Comparison of ENCODE assay signal across 8 cellular contexts in genomic region chr1:26826261-26827201, GRCh38. TPM values are rescaled to one million over a fixed set of nuclear protein-coding genes. Genes with fewer than 3 reads are reported as not detected.
DNase-seq lines count a peak whose midpoint lies in the region; ATAC-seq and TF ChIP-seq lines count a peak whose summit lies in the region.

Gene ZDHHC18, plus strand, starts transcription at chr1:26826688. Its CDS starts 117 bp downstream, at chr1:26826805.

- CTCF ChIA-PET in CD4-positive, alpha-beta memory T cell (lab: Charles Lee; ENCODE audit: partially characterized antibody) = interaction anchor here (2.2 to 8.3 kb wide), 3 partner anchors 8 to 39 kb away, joined by 6 to 184 read pairs (median 45); no protein-coding TSS in a partner anchor

- H3K9me3 Mint-ChIP-seq in CD4-positive, alpha-beta memory T cell = peaks cover 0 to 2% (median 0%) of the 10 kb centered on the region in 8 donors
- no peaks in the 10 kb centered on the region for H3K9me3 Mint-ChIP-seq in neural crest cell

- peak; percentile 66 to 82 (median 78) for DNase-seq in CD4-positive, alpha-beta memory T cell
- DNase-seq in HPDE6-E6E7 (ENCODE audit: extremely low spot score) (peak; percentile 59), RPMI7951 (ENCODE audit: low read depth) (peak; percentile 64), activated gamma-delta T cell (lab: John Stamatoyannopoulos, UW) (peak; percentile 57), foreskin keratinocyte (no peak), neural crest cell (ENCODE audit: low read depth, low spot score) (peak; percentile 67), superior temporal gyrus (ENCODE audit: extremely low spot score) (peak; percentile 54)

- no peaks in the 10 kb centered on the region for H3K36me3 ChIP-seq in CD4-positive, alpha-beta memory T cell (ENCODE audit: insufficient read depth, low read length)

- H3K27ac Mint-ChIP-seq in CD4-positive, alpha-beta memory T cell = peak within 1 kb of the TSS; percentile 96 to 100 (median 100)
- peak within 1 kb of the TSS; percentile 97 for H3K27ac Mint-ChIP-seq in neural crest cell (ENCODE audit: unreplicated experiment)

- H3K27ac ChIP-seq in CD4-positive, alpha-beta memory T cell (ENCODE audit: low read depth, low read length) = peak within 1 kb of the TSS; percentile 94
- peak within 1 kb of the TSS; percentile 26 for H3K27ac ChIP-seq in foreskin keratinocyte

- POLR2A ChIA-PET in CD4-positive, alpha-beta memory T cell (lab: Charles Lee; ENCODE audit: partially characterized antibody) = interaction anchor here (0.5 to 2.0 kb wide), 6 partner anchors 16 to 356 kb away, joined by 3 to 5 read pairs (median 3); partner anchors contain the start of gene PIGV

- H3K27me3 Mint-ChIP-seq in CD4-positive, alpha-beta memory T cell = no peaks in the 10 kb centered on the region
- H3K27me3 Mint-ChIP-seq in neural crest cell (ENCODE audit: low read depth) = no peaks in the 10 kb centered on the region

- peak within 1 kb of the TSS; percentile 93 to 98 (median 94) for H3K4me3 Mint-ChIP-seq in CD4-positive, alpha-beta memory T cell
- peak within 1 kb of the TSS; percentile 94 for H3K4me3 Mint-ChIP-seq in neural crest cell

- ATAC-seq in GM19372 (IDR thresholded peaks at IDR 0.05; ENCODE audit: low read depth, unreplicated experiment) (peak; percentile 66), foreskin keratinocyte (peak; percentile 72)

- peaks cover 4 to 25% of the 10 kb centered on the region in 2 donors for H3K36me3 Mint-ChIP-seq in CD4-positive, alpha-beta memory T cell
- H3K36me3 Mint-ChIP-seq in neural crest cell (ENCODE audit: low read depth) = no peaks in the 10 kb centered on the region

- H3K4me3 ChIP-seq in CD4-positive, alpha-beta memory T cell (ENCODE audit: low read length in 2 of 2) = peak within 1 kb of the TSS; percentile 50 to 69

- intact Hi-C loops in CD4-positive, alpha-beta memory T cell (cut with micrococcal nuclease) = no loop called here

- no peaks in the 10 kb centered on the region for H3K27me3 ChIP-seq in CD4-positive, alpha-beta memory T cell (ENCODE audit: insufficient read depth, low read length)
- no peaks in the 10 kb centered on the region for H3K27me3 ChIP-seq in foreskin keratinocyte

- peaks cover 57% of the 10 kb centered on the region for H3K4me1 ChIP-seq in CD4-positive, alpha-beta memory T cell (ENCODE audit: insufficient read depth, low read length)
- H3K4me1 ChIP-seq in foreskin keratinocyte = peaks cover 8% of the 10 kb centered on the region

- H3K9me3 ChIP-seq in CD4-positive, alpha-beta memory T cell (ENCODE audit: control insufficient read depth in 1 of 2, low read length in 2 of 2) = no peaks in the 10 kb centered on the region

- TF ChIP-seq CTCF in foreskin keratinocyte (conservative IDR thresholded peaks at IDR 0.05) (peak; percentile 66), neural crest cell (conservative IDR thresholded peaks at IDR 0.05) (peak; percentile 62)

- peaks cover 47 to 72% (median 57%) of the 10 kb centered on the region in 4 donors for H3K4me1 Mint-ChIP-seq in CD4-positive, alpha-beta memory T cell
- H3K4me1 Mint-ChIP-seq in neural crest cell = peaks cover 30% of the 10 kb centered on the region

RNA-seq across cellular contexts. Expression of gene ZDHHC18, which starts in this region (rescaled TPM):
- total RNA-seq in CD4-positive, alpha-beta memory T cell = 10 to 100 TPM; 54.9 to 56.4 TPM
- polyA plus RNA-seq in CD4-positive, alpha-beta memory T cell = 10 to 100 TPM in 1 of 2 donors, 1 to 10 TPM in 1; 6.2 to 18.1 TPM
- total RNA-seq in RPMI7951 (2014; rRNA removed; shearing (Covaris generic)) = 11.1 and 20.8 TPM in 2 replicates
- total RNA-seq in foreskin keratinocyte (17.6 and 18.5 TPM in 2 replicates), neural crest cell (41.7 and 44.3 TPM in 2 replicates)
- polyA plus RNA-seq in foreskin keratinocyte = 14.2 and 16.1 TPM in 2 replicates

Comparison
In these comparisons a context has a peak if more than half of its experiments do, and no peak if none do; other contexts are left out.
1. DNase-seq: peak in CD4-positive, alpha-beta memory T cell (5 of 5), HPDE6-E6E7 (single experiment), RPMI7951 (single experiment), activated gamma-delta T cell (single experiment), neural crest cell (single experiment) and superior temporal gyrus (single experiment); none in foreskin keratinocyte (0 of 2).